Comparison of ENCODE assay signal across 8 cellular contexts in the genomic region with DNA sequence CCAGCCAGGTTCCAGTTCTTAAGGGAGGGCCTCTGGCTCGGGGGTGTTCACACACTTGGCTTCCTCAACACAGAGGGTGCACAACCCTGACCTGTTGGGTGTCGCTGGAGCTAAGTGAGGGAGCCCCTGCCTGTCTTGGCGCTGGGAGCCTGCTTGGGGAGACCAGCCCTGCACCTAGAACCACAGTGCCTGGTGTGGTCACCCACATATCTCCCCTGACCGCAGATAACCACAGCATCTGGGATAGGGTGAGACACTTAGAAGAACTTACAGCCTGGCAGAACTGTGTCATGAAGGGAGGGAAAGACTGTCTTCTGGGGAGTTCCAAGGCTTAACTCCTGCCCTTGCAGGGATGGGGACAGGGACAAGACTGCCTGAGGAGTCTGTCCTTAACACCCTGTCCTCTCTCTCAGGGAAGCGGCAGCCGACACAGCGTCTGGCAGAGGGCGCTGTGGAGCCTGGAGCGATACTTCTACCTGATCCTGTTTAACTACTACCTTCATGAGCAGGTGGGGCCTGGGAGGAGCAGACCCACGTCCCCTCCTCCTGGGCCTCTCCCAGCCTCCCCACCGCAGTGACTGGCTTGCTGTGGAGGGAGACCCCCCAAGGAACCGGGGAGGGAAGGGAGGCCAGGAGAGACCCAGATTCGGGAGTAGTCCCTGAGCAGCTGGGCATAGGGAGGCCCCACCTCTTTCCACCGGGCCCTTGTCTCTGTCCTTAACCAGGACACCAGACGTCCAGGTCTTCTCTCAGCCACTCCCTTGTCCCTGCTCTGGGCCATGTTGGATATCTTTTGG.
DNase-seq lines count a peak whose midpoint lies in the region; ATAC-seq and TF ChIP-seq lines count a peak whose summit lies in the region.

No MANE protein-coding gene starts in this region.

- no peaks in the 10 kb centered on the region for H3K9me3 ChIP-seq in stomach smooth muscle (ENCODE audit: control insufficient read depth in 2 of 2, low read length in 2 of 2)

- peak overlapping the region; percentile 20 to 21 for H3K9ac ChIP-seq in stomach smooth muscle (ENCODE audit: low read length in 2 of 2)

- no peak for ATAC-seq in HG02763 (IDR thresholded peaks at IDR 0.05; ENCODE audit: unreplicated experiment)
- no peak for ATAC-seq in HG03460 (IDR thresholded peaks at IDR 0.05; ENCODE audit: unreplicated experiment)

- H3K36me3 ChIP-seq in stomach smooth muscle (ENCODE audit: control insufficient read depth in 2 of 2, insufficient read depth in 2 of 2, low read length in 2 of 2) = peaks cover 23 to 31% of the 10 kb centered on the region in 2 donors

- H3K27ac ChIP-seq in RWPE1 (no peak overlapping the region), stomach smooth muscle (ENCODE audit: low read length) (peak overlapping the region; percentile 18)

- CTCF ChIA-PET in RWPE1 (lab: Yijun Ruan, JAX) = interaction anchor here (0.5 to 10.0 kb wide), 11 partner anchors 11 to 906 kb away, joined by 3 to 67 read pairs (median 3); no protein-coding TSS in a partner anchor

- DNase-seq in activated T-cell treated with anti-CD3 and anti-CD28 coated beads for 1 hour (ENCODE audit: low read depth) (peak; percentile 8), activated T-cell treated with anti-CD3 and anti-CD28 coated beads for 4 hours (no peak), RWPE1 (ENCODE audit: low spot score) (peak; percentile 27), fibroblast of pulmonary artery (ENCODE audit: low read depth) (no peak), CD1c-positive myeloid dendritic cell (ENCODE audit: extremely low spot score) (no peak)

- H3K27me3 ChIP-seq in stomach smooth muscle (ENCODE audit: control insufficient read depth in 1 of 2, insufficient read depth in 2 of 2, low read length in 2 of 2) = no peaks in the 10 kb centered on the region

- TF ChIP-seq CTCF in RWPE1 (conservative IDR thresholded peaks at IDR 0.05; ENCODE audit: low read depth) = peak; percentile 35
- TF ChIP-seq CTCF in fibroblast of pulmonary artery (IDR thresholded peaks at IDR 0.05; ENCODE audit: low read length, missing control alignments) = peak; percentile 33

- H3K4me3 ChIP-seq in fibroblast of pulmonary artery (replicated peaks; ENCODE audit: low read depth, low read length) = no peak overlapping the region
- no peak overlapping the region for H3K4me3 ChIP-seq in stomach smooth muscle (ENCODE audit: low read length in 2 of 2)

- peaks cover 50% of the 10 kb centered on the region for H3K4me1 ChIP-seq in stomach smooth muscle (ENCODE audit: control insufficient read depth, insufficient read depth, low read length)

- POLR2A ChIA-PET in RWPE1 (lab: Yijun Ruan, JAX; ENCODE audit: low non-redundant PET) = no interaction called here

Comparison
In these comparisons a context has a peak if more than half of its experiments do, and no peak if none do; other contexts are left out.
1. DNase-seq: peak in activated T-cell treated with anti-CD3 and anti-CD28 coated beads for 1 hour (single experiment) and RWPE1 (single experiment); none in activated T-cell treated with anti-CD3 and anti-CD28 coated beads for 4 hours (single experiment), fibroblast of pulmonary artery (single experiment) and CD1c-positive myeloid dendritic cell (single experiment).